Comparison of ENCODE assay signal across 35 cellular contexts in genomic region chr1:29869802-29870201, GRCh38.
"Had no signal": no experiment of that assay in that cellular context is flagged by ENCODE, and none has a peak within 500 bp of the region (broad histone marks: within the 10 kb centered on the region; RNA-seq: fewer than 3 reads in every experiment).

No MANE protein-coding gene starts in this region.

- H3K27me3 ChIP-seq: MG63 had no signal

- H3K9ac ChIP-seq: KMS-11 had no signal

- DNase-seq: Karpas-422, Kasumi-1, MG63, MM.1S, MV-4-11, NCI-H1048, NCI-H1092, NCI-H1092 treated with DMSO at 0.1 percent for 48 hours, NCI-H1105, NCI-H1105 treated with DMSO at 0.1 percent for 48 hours, NCI-H1417, NCI-H1417 treated with DMSO at 0.1 percent for 48 hours, NCI-H1436, NCI-H1436 treated with DMSO at 0.1 percent for 48 hours, NCI-H146, NCI-H1694, NCI-H1694 treated with DMSO at 0.1 percent for 48 hours, NCI-H187, NCI-H187 treated with DMSO at 0.1 percent for 48 hours, NCI-H1930, NCI-H2029, NCI-H2029 treated with DMSO at 0.1 percent for 48 hours, NCI-H2081, NCI-H2081 treated with DMSO at 0.1 percent for 48 hours, NCI-H2107, NCI-H2171, NCI-H2171 treated with DMSO at 0.1 percent for 48 hours, NCI-H2227 treated with DMSO at 0.1 percent for 48 hours, NCI-H226, NCI-H345, NCI-H446, NCI-H446 treated with DMSO at 0.1 percent for 48 hours, NCI-H510A, NCI-H510A treated with DMSO at 0.1 percent for 48 hours had no signal

- H3K9me3 ChIP-seq: MG63 had no signal

- H3K4me3 ChIP-seq: MG63 had no signal

- H3K4me2 ChIP-seq: KMS-11 had no signal

- H3K36me3 ChIP-seq: MG63 had no signal

- H3K27ac ChIP-seq: KMS-11 had no signal
